Comparison of ENCODE assay signal across 19 cellular contexts in the genomic region with DNA sequence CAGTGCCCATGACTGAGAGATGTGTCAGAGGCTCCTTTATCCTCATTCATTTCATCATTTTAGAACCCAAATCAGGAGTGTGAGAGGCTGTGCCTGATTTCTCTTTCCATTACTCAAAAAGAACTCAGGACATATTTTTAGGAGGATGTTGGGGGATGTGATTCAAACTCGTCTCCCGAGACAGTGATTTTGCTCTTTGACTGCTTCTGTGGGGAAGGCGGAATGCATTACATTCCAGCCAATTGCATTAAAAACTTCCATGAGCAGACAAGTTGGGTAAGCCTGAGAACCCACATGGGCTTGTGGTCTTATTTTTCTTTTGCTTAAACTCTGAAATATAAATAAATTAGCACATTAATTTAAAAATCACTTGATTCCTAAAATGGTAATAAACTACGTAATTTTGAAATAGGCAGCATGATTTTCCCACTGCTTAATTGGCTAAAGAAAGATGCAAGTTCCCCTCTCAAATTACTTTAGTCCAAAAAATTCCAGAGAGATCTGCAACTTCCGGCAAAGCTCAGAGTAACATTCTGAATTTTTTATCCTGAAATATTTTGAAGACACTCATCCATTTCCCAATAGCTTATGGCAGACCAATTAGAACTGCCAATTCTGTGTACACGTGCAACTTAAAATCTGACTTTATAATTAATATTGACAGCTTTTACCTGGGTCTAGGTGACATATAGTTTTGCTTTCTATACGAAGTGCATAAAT.
A peak's percentile ranks its signal among the peaks of the same experiment; 100 is the strongest.
DNase-seq lines count a peak whose midpoint lies in the region; TF ChIP-seq lines count a peak whose summit lies in the region.
"Had no signal": no experiment of that assay in that cellular context is flagged by ENCODE, and none has a peak within 500 bp of the region (broad histone marks: within the 10 kb centered on the region; RNA-seq: fewer than 3 reads in every experiment).

No MANE protein-coding gene starts in this region.

- WGBS in mesenchymal stem cell, result 97% methylated on average over 5 of the region's 7 CpGs

- H3K4me3 ChIP-seq in mesenchymal stem cell (ENCODE audit: insufficient read depth in 1 of 2, low read depth in 1 of 2, low read length in 2 of 2) (no peak overlapping the region), left ventricle myocardium inferior (no peak overlapping the region)
- H3K4me3 ChIP-seq: SJCRH30 had no signal

- H3K36me3 ChIP-seq in mesenchymal stem cell (ENCODE audit: control insufficient read depth in 1 of 2, insufficient read depth in 2 of 2, low read depth in 1 of 2, low read length in 2 of 2) (no peaks in the 10 kb centered on the region), left ventricle myocardium inferior (no peaks in the 10 kb centered on the region)
- H3K36me3 ChIP-seq: SJCRH30 had no signal

- H3K79me1 ChIP-seq in mesenchymal stem cell (replicated peaks; ENCODE audit: low read length, poor library complexity, severe bottlenecking), result no peaks in the 10 kb centered on the region

- H3K27me3 Mint-ChIP-seq in chondrocyte (ENCODE audit: low read depth), result peaks cover 3% of the 10 kb centered on the region

- peaks cover 40% of the 10 kb centered on the region for H3K4me1 Mint-ChIP-seq in chondrocyte (ENCODE audit: low read depth)
- H3K4me1 Mint-ChIP-seq: CD4-positive, alpha-beta memory T cell had no signal

- DNase-seq in GM04504 (ENCODE audit: low read depth), result peak; percentile 52
- no peak for DNase-seq in chondrocyte (ENCODE audit: low spot score)
- DNase-seq in mesenchymal stem cell, result peak; percentile 5
- no peak for DNase-seq in erythroblast (lab: John Stamatoyannopoulos, UW)
- no peak for DNase-seq in CD1c-positive myeloid dendritic cell (ENCODE audit: extremely low spot score)
- no peak for DNase-seq in GM10248 (ENCODE audit: extremely low spot score)
- no peak for DNase-seq in left ventricle myocardium inferior
- DNase-seq: AML-193; CD4-positive, alpha-beta memory T cell; DMS 273 treated with DMSO at 0.1 percent for 48 hours; NCI-H1092 treated with DMSO at 0.1 percent for 48 hours; NCI-H1694 treated with DMSO at 0.1 percent for 48 hours; NCI-H345; NCI-H69; NK-92 treated with Interleukin-12 subunit alpha and Interleukin-12 subunit beta, amount 100 ng/mL, for 24 hours; OCI-M1; SJCRH30 had no signal

- no peak overlapping the region for H2BK5ac ChIP-seq in mesenchymal stem cell (ENCODE audit: low read depth, low read length, poor library complexity, severe bottlenecking)

- POLR2A ChIA-PET in GM10248 (lab: Yijun Ruan, JAX), result no interaction called here

- H3K23ac ChIP-seq in mesenchymal stem cell (ENCODE audit: low read length in 2 of 2), result no peak overlapping the region

- H2BK12ac ChIP-seq in mesenchymal stem cell (ENCODE audit: low read length in 2 of 2), result no peak overlapping the region

- H3K9ac ChIP-seq in mesenchymal stem cell (ENCODE audit: low read length), result peak overlapping the region; percentile 5
- H3K9ac ChIP-seq: KMS-11 had no signal

- TF ChIP-seq POLR2A in erythroblast (IDR thresholded peaks at IDR 0.05; ENCODE audit: low read length), result no peak

- H3K27ac ChIP-seq in mesenchymal stem cell (ENCODE audit: low read length, poor library complexity, severe bottlenecking), result no peak overlapping the region
- no peak overlapping the region for H3K27ac ChIP-seq in left ventricle myocardium inferior (replicated peaks)
- H3K27ac ChIP-seq: KMS-11, RWPE1, SJCRH30 had no signal

- H3K18ac ChIP-seq in mesenchymal stem cell (ENCODE audit: low read depth in 1 of 2, low read length in 2 of 2), result no peak overlapping the region

- no peak for TF ChIP-seq CTCF in chondrocyte (IDR thresholded peaks at IDR 0.05)
- no peak for TF ChIP-seq CTCF in GM10248 (IDR thresholded peaks at IDR 0.05; ENCODE audit: control extremely low read depth, extremely low read depth, low read depth, missing control alignments)
- no peak for TF ChIP-seq CTCF in left ventricle myocardium inferior (IDR thresholded peaks at IDR 0.05; ENCODE audit: borderline replicate concordance)

- no peak overlapping the region for H2BK120ac ChIP-seq in mesenchymal stem cell (ENCODE audit: low read depth, low read length)

- no peak overlapping the region for H2AK5ac ChIP-seq in mesenchymal stem cell (ENCODE audit: low read length, severe bottlenecking)

- no peaks in the 10 kb centered on the region for H3K36me3 Mint-ChIP-seq in chondrocyte (ENCODE audit: low read depth)
- H3K36me3 Mint-ChIP-seq: CD4-positive, alpha-beta memory T cell had no signal

- H3K9me3 Mint-ChIP-seq in chondrocyte (ENCODE audit: low read depth), result no peaks in the 10 kb centered on the region
- H3K9me3 Mint-ChIP-seq: CD4-positive, alpha-beta memory T cell had no signal

- H3K9me3 ChIP-seq in mesenchymal stem cell (ENCODE audit: control insufficient read depth, low read length) (no peaks in the 10 kb centered on the region), left ventricle myocardium inferior (replicated peaks) (no peaks in the 10 kb centered on the region)
- H3K9me3 ChIP-seq: SJCRH30 had no signal

- H4K91ac ChIP-seq in mesenchymal stem cell (ENCODE audit: low read length), result no peak overlapping the region

- H2BK15ac ChIP-seq in mesenchymal stem cell (ENCODE audit: low read depth, poor library complexity, severe bottlenecking), result no peak overlapping the region

- H3K14ac ChIP-seq in mesenchymal stem cell (ENCODE audit: low read length in 2 of 2), result no peak overlapping the region

- H4K8ac ChIP-seq in mesenchymal stem cell (ENCODE audit: low read length), result no peak overlapping the region

- H3K4me1 ChIP-seq in mesenchymal stem cell (ENCODE audit: control insufficient read depth, insufficient read depth, low read depth, low read length), result no peaks in the 10 kb centered on the region
- H3K4me1 ChIP-seq in left ventricle myocardium inferior, result no peaks in the 10 kb centered on the region

- intact Hi-C loops in left ventricle myocardium inferior (cut with micrococcal nuclease), result no loop called here

- H3K4me2 ChIP-seq in mesenchymal stem cell (ENCODE audit: low read length, poor library complexity, severe bottlenecking), result no peak overlapping the region
- H3K4me2 ChIP-seq: KMS-11 had no signal

- peaks cover 0 to 25% of the 10 kb centered on the region in 2 experiments for H3K27me3 ChIP-seq in mesenchymal stem cell (ENCODE audit: control insufficient read depth in 1 of 2, insufficient read depth in 1 of 2, low read length in 2 of 2)
- peaks cover 12% of the 10 kb centered on the region for H3K27me3 ChIP-seq in left ventricle myocardium inferior (ENCODE audit: low read depth)
- H3K27me3 ChIP-seq: SJCRH30 had no signal

- H3K4ac ChIP-seq in mesenchymal stem cell (ENCODE audit: low read depth in 1 of 2, low read length in 2 of 2), result no peak overlapping the region

- no peak overlapping the region for H2AFZ ChIP-seq in mesenchymal stem cell (ENCODE audit: low read depth, low read length)

- H3K4me3 Mint-ChIP-seq in chondrocyte (ENCODE audit: unreplicated experiment), result no peak overlapping the region
- H3K4me3 Mint-ChIP-seq: CD4-positive, alpha-beta memory T cell had no signal

- CTCF ChIA-PET in GM10248 (lab: Yijun Ruan, JAX), result interaction anchor here (1.4 to 1.5 kb wide), 2 partner anchors 10 to 19 kb away, joined by 3 to 5 read pairs; no protein-coding TSS in a partner anchor

- peak overlapping the region; percentile 49 for H3K27ac Mint-ChIP-seq in chondrocyte (ENCODE audit: unreplicated experiment)
- H3K27ac Mint-ChIP-seq: CD4-positive, alpha-beta memory T cell had no signal

Comparison
In these comparisons a context has a peak if more than half of its experiments do, and no peak if none do; other contexts are left out.
1. DNase-seq: peak in GM04504 (single experiment) and mesenchymal stem cell (single experiment); none in chondrocyte (single experiment), erythroblast (0 of 2), CD1c-positive myeloid dendritic cell (single experiment), GM10248 (single experiment) and left ventricle myocardium inferior (single experiment).